ENCODE assay signal across 8 cellular contexts in the genomic region with DNA sequence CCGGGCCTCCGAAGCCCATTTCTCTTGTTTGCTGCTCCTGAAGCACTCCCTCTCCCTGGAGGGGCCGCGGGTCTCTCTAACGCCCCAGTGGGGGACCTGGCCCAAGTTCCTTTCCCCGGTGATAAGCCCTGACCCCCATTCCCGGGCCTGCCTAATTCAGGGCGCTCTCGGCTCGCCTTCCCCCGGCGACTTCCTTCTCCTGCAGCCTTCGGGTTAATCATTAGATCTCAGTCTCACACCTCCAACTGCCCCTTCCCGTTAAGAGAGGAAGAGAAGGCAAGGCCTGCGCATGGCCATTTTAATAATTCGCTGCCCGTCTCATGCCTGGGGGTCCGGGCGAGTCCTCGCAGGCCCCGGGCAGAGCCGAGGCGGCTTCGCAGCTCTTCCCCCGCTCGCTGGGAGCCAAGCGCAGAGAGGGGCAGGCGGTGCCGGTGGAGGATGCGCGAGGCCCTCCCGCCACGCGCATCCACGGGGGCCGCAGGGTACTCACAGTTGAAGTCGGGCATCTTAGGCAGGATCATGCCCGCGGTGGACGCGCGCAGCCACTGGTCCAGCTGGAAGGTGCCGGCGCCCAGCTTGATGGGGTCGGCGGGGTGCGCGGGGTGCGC. TPM values are rescaled to one million over a fixed set of nuclear protein-coding genes. Genes with fewer than 3 reads are reported as not detected.
DNase-seq lines count a peak whose midpoint lies in the region; ATAC-seq and TF ChIP-seq lines count a peak whose summit lies in the region.

No MANE protein-coding gene starts in this region.

- no peak for TF ChIP-seq EP300 in stomach (IDR thresholded peaks at IDR 0.05)

- no peak for TF ChIP-seq POLR2A in stomach (IDR thresholded peaks at IDR 0.05)

- peaks cover 21% of the 10 kb centered on the region for H3K4me1 Mint-ChIP-seq in activated naive CD4-positive, alpha-beta T cell treated with anti-CD3 and anti-CD28 coated beads for 36 hours (ENCODE audit: low read depth)
- peaks cover 14% of the 10 kb centered on the region for H3K4me1 Mint-ChIP-seq in chondrocyte (ENCODE audit: low read depth)

- no peak for DNase-seq in activated naive CD4-positive, alpha-beta T cell treated with anti-CD3 and anti-CD28 coated beads for 36 hours
- DNase-seq in activated naive CD4-positive, alpha-beta T cell treated with Interleukin-2 at 50 U/mL for 16 hours = no peak
- peak; percentile 86 for DNase-seq in chondrocyte (ENCODE audit: low spot score)
- DNase-seq in stomach = peak; percentile 59
- no peak for DNase-seq in Karpas-422

- H3K27me3 Mint-ChIP-seq in activated naive CD4-positive, alpha-beta T cell treated with anti-CD3 and anti-CD28 coated beads for 36 hours (ENCODE audit: low read depth) = peaks cover 79% of the 10 kb centered on the region
- peaks cover 68% of the 10 kb centered on the region for H3K27me3 Mint-ChIP-seq in chondrocyte (ENCODE audit: low read depth)

- CTCF ChIA-PET in activated naive CD4-positive, alpha-beta T cell treated with anti-CD3 and anti-CD28 coated beads for 36 hours (lab: Charles Lee) = no interaction called here

- no peak overlapping the region for H2AFZ ChIP-seq in Karpas-422 (ENCODE audit: low read length)

- no peaks in the 10 kb centered on the region for H3K9me2 ChIP-seq in Karpas-422 (replicated peaks; ENCODE audit: insufficient read depth, low read length)

- TF ChIP-seq CTCF in chondrocyte (IDR thresholded peaks at IDR 0.05) = no peak
- no peak for TF ChIP-seq CTCF in stomach (IDR thresholded peaks at IDR 0.05)

- no peak overlapping the region for H3K9ac ChIP-seq in Karpas-422 (ENCODE audit: low read length)

- H3K4me3 ChIP-seq in stomach (peak overlapping the region; percentile 46 to 66 (median 54)), Karpas-422 (ENCODE audit: low read length) (no peak overlapping the region)

- no peaks in the 10 kb centered on the region for H3K9me3 Mint-ChIP-seq in activated naive CD4-positive, alpha-beta T cell treated with anti-CD3 and anti-CD28 coated beads for 36 hours
- H3K9me3 Mint-ChIP-seq in chondrocyte (ENCODE audit: low read depth) = no peaks in the 10 kb centered on the region

- no peaks in the 10 kb centered on the region for H3K36me3 Mint-ChIP-seq in activated naive CD4-positive, alpha-beta T cell treated with anti-CD3 and anti-CD28 coated beads for 36 hours (ENCODE audit: low read depth)
- H3K36me3 Mint-ChIP-seq in chondrocyte (ENCODE audit: low read depth) = no peaks in the 10 kb centered on the region

- H3K4me1 ChIP-seq in stomach (peaks cover 27 to 73% (median 64%) of the 10 kb centered on the region in 4 donors), Karpas-422 (ENCODE audit: low read length) (peaks cover 7% of the 10 kb centered on the region)

- peak overlapping the region; percentile 61 to 77 (median 74) for H3K27ac ChIP-seq in stomach
- H3K27ac ChIP-seq in Karpas-422 (ENCODE audit: low read length) = no peak overlapping the region

- H3K4me2 ChIP-seq in Karpas-422 (ENCODE audit: low read depth, low read length, poor library complexity, severe bottlenecking) = no peak overlapping the region

- ATAC-seq in HG03469 (IDR thresholded peaks at IDR 0.05; ENCODE audit: unreplicated experiment) (peak; percentile 22), GM18520 (IDR thresholded peaks at IDR 0.05; ENCODE audit: unreplicated experiment) (no peak), GM18873 (IDR thresholded peaks at IDR 0.05; ENCODE audit: low FRiP score, unreplicated experiment) (no peak)

- H4K20me1 ChIP-seq in Karpas-422 (ENCODE audit: insufficient read depth, low read depth, low read length) = no peaks in the 10 kb centered on the region; the same call in 1 of the 2 replicates

- H3K9me3 ChIP-seq in stomach = no peaks in the 10 kb centered on the region
- H3K9me3 ChIP-seq in Karpas-422 (ENCODE audit: low read length) = no peaks in the 10 kb centered on the region

- no peaks in the 10 kb centered on the region for H3K79me2 ChIP-seq in Karpas-422 (ENCODE audit: low read length)

- H3K4me3 Mint-ChIP-seq in activated naive CD4-positive, alpha-beta T cell treated with anti-CD3 and anti-CD28 coated beads for 36 hours = peak overlapping the region; percentile 18
- H3K4me3 Mint-ChIP-seq in chondrocyte (ENCODE audit: unreplicated experiment) = peak overlapping the region; percentile 47

- WGBS in stomach, 5 donors = 1 to 4% (median 2%) methylated on average over 26 to 49 of the region's 49 CpGs

- H3K27ac Mint-ChIP-seq in activated naive CD4-positive, alpha-beta T cell treated with anti-CD3 and anti-CD28 coated beads for 36 hours = no peak overlapping the region
- no peak overlapping the region for H3K27ac Mint-ChIP-seq in chondrocyte (ENCODE audit: unreplicated experiment)

- H3K27me3 ChIP-seq in stomach (peaks cover 11 to 98% (median 75%) of the 10 kb centered on the region in 3 donors), Karpas-422 (ENCODE audit: low read length) (no peaks in the 10 kb centered on the region)

- H3K36me3 ChIP-seq in stomach (no peaks in the 10 kb centered on the region), Karpas-422 (ENCODE audit: insufficient read depth, low read length) (no peaks in the 10 kb centered on the region)

- intact Hi-C loops in activated naive CD4-positive, alpha-beta T cell treated with anti-CD3 and anti-CD28 coated beads for 36 hours (cut with micrococcal nuclease) = loop anchor here (5.0 kb wide), 1 partner anchor 1202 kb away; no protein-coding TSS in a partner anchor
- intact Hi-C loops in stomach (cut with DNase I; ENCODE audit: low total_unique reads) = no loop called here

RNA-seq across cellular contexts. Expression of gene MNX1, which starts 1.2 kb away (rescaled TPM):
- under 1 TPM in 1 of 2 experiments, not detected in 1; 0.10 TPM for total RNA-seq in activated naive CD4-positive, alpha-beta T cell treated with anti-CD3 and anti-CD28 coated beads for 36 hours
- total RNA-seq in chondrocyte (not detected in 3 replicates), stomach (10 to 100 TPM in 1 of 5 donors, 1 to 10 TPM in 3, not detected in 1; 3.1 to 80.2 (median 5.8) TPM)
- 1 to 10 TPM; 1.1 to 1.9 (median 1.4) TPM for polyA plus RNA-seq in stomach
- total RNA-seq in Karpas-422 (2014; rRNA removed; shearing (Covaris generic); ENCODE audit: low replicate concordance) = 0.22 and 0.61 TPM in 2 replicates

RNA-seq across cellular contexts. Expression of gene NOM1, which starts 59.8 kb away (rescaled TPM):
- 10 to 100 TPM; 26.0 to 28.3 TPM for total RNA-seq in activated naive CD4-positive, alpha-beta T cell treated with anti-CD3 and anti-CD28 coated beads for 36 hours
- total RNA-seq in chondrocyte (13.7 to 19.3 TPM (median 16.9 TPM) in 3 replicates), stomach (100 to 1,000 TPM in 1 of 5 donors, 10 to 100 TPM in 3, under 1 TPM in 1; 0.58 to 117 (median 36.7) TPM)
- 10 to 100 TPM in 1 of 3 donors, 1 to 10 TPM in 2; 4.2 to 12.2 (median 5.8) TPM for polyA plus RNA-seq in stomach
- total RNA-seq in Karpas-422 (2014; rRNA removed; shearing (Covaris generic); ENCODE audit: low replicate concordance) = 18.4 and 25.0 TPM in 2 replicates

Comparison
In these comparisons a context has a peak if more than half of its experiments do, and no peak if none do; other contexts are left out.
1. DNase-seq: peak in chondrocyte (single experiment) and stomach (single experiment); none in activated naive CD4-positive, alpha-beta T cell treated with anti-CD3 and anti-CD28 coated beads for 36 hours (single experiment), activated naive CD4-positive, alpha-beta T cell treated with Interleukin-2 at 50 U/mL for 16 hours (single experiment) and Karpas-422 (single experiment).